ENCODE assay signal across 8 cellular contexts in genomic region chr12:6753772-6754356, GRCh38. TPM values are rescaled to one million over a fixed set of nuclear protein-coding genes. Genes with fewer than 3 reads are reported as not detected.
DNase-seq lines count a peak whose midpoint lies in the region; ATAC-seq and TF ChIP-seq lines count a peak whose summit lies in the region.

No MANE protein-coding gene starts in this region.

- H3K27ac Mint-ChIP-seq in chondrocyte (ENCODE audit: unreplicated experiment) = peak overlapping the region; percentile 74
- H3K27ac Mint-ChIP-seq in naive B cell = peak overlapping the region; percentile 98 to 100 (median 99)

- H3K9me3 Mint-ChIP-seq in chondrocyte (ENCODE audit: low read depth) (no peaks in the 10 kb centered on the region), naive B cell (no peaks in the 10 kb centered on the region)

- ATAC-seq in naive B cell (ENCODE audit: low read depth in 2 of 2) = no peak
- no peak for ATAC-seq in GM19324 (IDR thresholded peaks at IDR 0.05; ENCODE audit: low FRiP score, unreplicated experiment)

- TF ChIP-seq CTCF in AG04450 (IDR thresholded peaks at IDR 0.05; ENCODE audit: low read depth, low read length) = peak; percentile 97
- peak; percentile 98 for TF ChIP-seq CTCF in chondrocyte (IDR thresholded peaks at IDR 0.05)

- peaks cover 16% of the 10 kb centered on the region for H3K36me3 Mint-ChIP-seq in chondrocyte (ENCODE audit: low read depth)
- H3K36me3 Mint-ChIP-seq in naive B cell = peaks cover 0 to 16% of the 10 kb centered on the region in 2 donors

- no peaks in the 10 kb centered on the region for H3K27me3 ChIP-seq in AG04450 (ENCODE audit: control insufficient read depth, insufficient read depth, low read length)

- no peak overlapping the region for H3K4me3 ChIP-seq in AG04450 (ENCODE audit: low read depth, low read length)

- H3K4me3 Mint-ChIP-seq in chondrocyte (ENCODE audit: unreplicated experiment) (peak overlapping the region; percentile 97), naive B cell (peak overlapping the region; percentile 93 to 99 (median 96))

- DNase-seq in AG04450 (ENCODE audit: low read depth, low spot score) = no peak
- DNase-seq in chondrocyte (ENCODE audit: low spot score) = no peak
- DNase-seq in naive B cell = no peak
- no peak for DNase-seq in D341Med (ENCODE audit: low spot score)
- DNase-seq in activated gamma-delta T cell treated with Interleukin-2 at 50 U/mL for 16 hours = no peak
- no peak for DNase-seq in ureter (ENCODE audit: low spot score)

- CTCF ChIA-PET in AG04450 (lab: Charles Lee) = interaction anchor here (0.6 to 5.7 kb wide), 34 partner anchors 9 to 200 kb away, joined by 3 to 165 read pairs (median 8); partner anchors contain the start of genes CD4, CDCA3, COPS7A and GNB3

- H3K27me3 Mint-ChIP-seq in chondrocyte (ENCODE audit: low read depth) (no peaks in the 10 kb centered on the region), naive B cell (peaks cover 0 to 9% (median 7%) of the 10 kb centered on the region in 3 donors)

- H3K9me3 ChIP-seq in AG04450 (ENCODE audit: control insufficient read depth, insufficient read depth, low read length) (no peaks in the 10 kb centered on the region; the same call in 1 of the 2 replicates), KOPT-K1 (ENCODE audit: insufficient read depth, low read length, poor library complexity, severe bottlenecking) (no peaks in the 10 kb centered on the region)

- H3K4me1 Mint-ChIP-seq in chondrocyte (ENCODE audit: low read depth) = peaks cover 26% of the 10 kb centered on the region
- peaks cover 25 to 40% (median 28%) of the 10 kb centered on the region in 3 donors for H3K4me1 Mint-ChIP-seq in naive B cell

- H3K27ac ChIP-seq in AG04450 (ENCODE audit: low read depth, low read length) (no peak overlapping the region), KOPT-K1 (ENCODE audit: low read depth, low read length, poor library complexity, severe bottlenecking) (peak overlapping the region; percentile 81)

- peaks cover 32% of the 10 kb centered on the region for H3K36me3 ChIP-seq in KOPT-K1 (ENCODE audit: insufficient read depth, low read length)

- POLR2A ChIA-PET in AG04450 (lab: Yijun Ruan, JAX) = interaction anchor here (1.1 to 4.2 kb wide), 17 partner anchors 10 to 220 kb away, joined by 3 to 89 read pairs (median 8); partner anchors contain the start of genes CD4, CDCA3, COPS7A and GAPDH

RNA-seq across cellular contexts. Expression of gene MLF2, which starts 0.9 kb away (rescaled TPM):
- polyA plus RNA-seq in AG04450 (2011; rRNA removed) (241 and 263 TPM in 2 replicates), naive B cell (ENCODE audit: low read depth in 6 of 6) (100 to 1,000 TPM; 128 to 167 (median 150) TPM)
- polyA minus RNA-seq in AG04450 (2011; rRNA and poly(A)+ RNA removed) = 148 and 185 TPM in 2 replicates
- total RNA-seq in chondrocyte (161 to 172 TPM (median 163 TPM) in 3 replicates), ureter (139 TPM)

RNA-seq across cellular contexts. Expression of gene PTMS, which starts 12.3 kb away (rescaled TPM):
- 155 and 170 TPM in 2 replicates for polyA plus RNA-seq in AG04450 (2011; rRNA removed)
- 73.0 and 109 TPM in 2 replicates for polyA minus RNA-seq in AG04450 (2011; rRNA and poly(A)+ RNA removed)
- total RNA-seq in chondrocyte = 413 to 493 TPM (median 463 TPM) in 3 replicates
- polyA plus RNA-seq in naive B cell (ENCODE audit: low read depth in 6 of 6) = under 1 TPM in 1 of 6 donors, not detected in 5; 0.38 TPM
- 288 TPM for total RNA-seq in ureter

RNA-seq across cellular contexts. Expression of gene LAG3, which starts 18.5 kb away (rescaled TPM):
- 0.11 and 0.33 TPM in 2 replicates for polyA plus RNA-seq in AG04450 (2011; rRNA removed)
- polyA minus RNA-seq in AG04450 (2011; rRNA and poly(A)+ RNA removed) = 0.09 and 0.22 TPM in 2 replicates
- 0.56 to 1.7 TPM (median 1.0 TPM) in 3 replicates for total RNA-seq in chondrocyte
- polyA plus RNA-seq in naive B cell (ENCODE audit: low read depth in 6 of 6) = under 1 TPM in 2 of 6 donors, not detected in 4; 0.16 to 0.17 TPM
- 2.3 TPM for total RNA-seq in ureter

RNA-seq across cellular contexts. Expression of gene COPS7A, which starts 30.0 kb away (rescaled TPM):
- polyA plus RNA-seq in AG04450 (2011; rRNA removed) = 93.2 and 104 TPM in 2 replicates
- 36.2 and 42.9 TPM in 2 replicates for polyA minus RNA-seq in AG04450 (2011; rRNA and poly(A)+ RNA removed)
- 57.0 to 74.4 TPM (median 59.3 TPM) in 3 replicates for total RNA-seq in chondrocyte
- 10 to 100 TPM; 26.4 to 43.9 (median 34.4) TPM for polyA plus RNA-seq in naive B cell (ENCODE audit: low read depth in 6 of 6)
- 77.9 TPM for total RNA-seq in ureter

RNA-seq across cellular contexts. Expression of gene CD4, which starts 35.5 kb away (rescaled TPM):
- polyA plus RNA-seq in AG04450 (2011; rRNA removed) (24.8 and 24.9 TPM in 2 replicates), naive B cell (ENCODE audit: low read depth in 6 of 6) (1 to 10 TPM in 3 of 6 donors, under 1 TPM in 3; 0.29 to 1.7 (median 1.1) TPM)
- polyA minus RNA-seq in AG04450 (2011; rRNA and poly(A)+ RNA removed) = 17.8 and 18.5 TPM in 2 replicates
- total RNA-seq in chondrocyte (0.70 to 1.2 TPM (median 0.72 TPM) in 3 replicates), ureter (18.0 TPM)
